ENCODE assay signal across 16 cellular contexts in the genomic region with DNA sequence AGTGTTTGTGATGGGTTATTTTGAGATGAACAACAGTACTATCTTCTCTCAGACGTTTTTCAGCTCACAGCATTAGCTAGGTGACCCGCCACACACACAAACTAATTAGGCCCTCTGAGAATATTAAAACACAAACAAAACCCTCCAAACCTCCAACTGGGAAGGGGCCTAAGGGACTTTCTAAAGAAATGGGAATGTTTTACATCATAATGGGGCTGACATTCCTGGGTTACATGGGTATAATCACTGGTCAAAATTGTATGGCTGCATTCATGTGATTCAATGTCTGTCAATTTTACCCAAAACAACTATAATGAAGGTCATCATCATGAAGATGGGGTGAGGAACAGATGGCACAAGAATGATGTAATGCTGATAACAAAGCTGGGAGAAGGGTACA. TPM values are rescaled to one million over a fixed set of nuclear protein-coding genes. Genes with fewer than 3 reads are reported as not detected.
DNase-seq lines count a peak whose midpoint lies in the region; TF ChIP-seq lines count a peak whose summit lies in the region.
"Had no signal": no experiment of that assay in that cellular context is flagged by ENCODE, and none has a peak within 500 bp of the region (broad histone marks: within the 10 kb centered on the region; RNA-seq: fewer than 3 reads in every experiment).

No MANE protein-coding gene starts in this region.

- H4K91ac ChIP-seq in H9 (ENCODE audit: insufficient read length, low read depth, low read length), result no peak overlapping the region

- no peak overlapping the region for H2BK20ac ChIP-seq in H9 (ENCODE audit: low read depth, low read length, poor library complexity, severe bottlenecking)

- H3K4me1 ChIP-seq in H9 (ENCODE audit: insufficient read depth, low read length), result peaks cover 2% of the 10 kb centered on the region; the same call in 1 of the 2 replicates

- H3K4me2 ChIP-seq in H9 (ENCODE audit: insufficient read depth, insufficient read length, low read length), result peak overlapping the region; percentile 1

- H3K9me3 ChIP-seq in H9 (ENCODE audit: control insufficient read depth, low read depth, low read length), result no peaks in the 10 kb centered on the region

- H3K36me3 Mint-ChIP-seq in H9 (ENCODE audit: insufficient read depth in 1 of 3, low read depth in 3 of 3), result peaks cover 30 to 52% (median 47%) of the 10 kb centered on the region in 3 experiments
- peaks cover 62% of the 10 kb centered on the region for H3K36me3 Mint-ChIP-seq in activated naive CD8-positive, alpha-beta T cell treated with anti-CD3 and anti-CD28 coated beads for 36 hours

- H3K23ac ChIP-seq in H9 (ENCODE audit: insufficient read length, low read depth, low read length), result no peak overlapping the region

- H2BK120ac ChIP-seq in H9 (ENCODE audit: low read depth, low read length, poor library complexity, severe bottlenecking), result no peak overlapping the region

- H3K4ac ChIP-seq in H9 (ENCODE audit: low read depth, low read length), result no peak overlapping the region

- no peak overlapping the region for H4K5ac ChIP-seq in H9 (ENCODE audit: insufficient read length, low read depth, low read length)

- no peak overlapping the region for H4K8ac ChIP-seq in H9 (replicated peaks; ENCODE audit: insufficient read length, low read depth, low read length)

- no peak overlapping the region for H3K14ac ChIP-seq in H9 (ENCODE audit: insufficient read depth, low read length)

- peak overlapping the region; percentile 75 for H3K27ac ChIP-seq in H9 (ENCODE audit: insufficient read length, low read depth, low read length)

- peak overlapping the region; percentile 26 to 51; a peak in 3 of 5 replicates for H3K4me3 Mint-ChIP-seq in H9
- H3K4me3 Mint-ChIP-seq in activated naive CD8-positive, alpha-beta T cell treated with anti-CD3 and anti-CD28 coated beads for 36 hours, result no peak overlapping the region
- H3K4me3 Mint-ChIP-seq: IgD-negative memory B cell had no signal

- no peak overlapping the region for H2BK15ac ChIP-seq in H9 (ENCODE audit: low read depth, low read length)

- no peak for TF ChIP-seq CTCF in H9 (conservative IDR thresholded peaks at IDR 0.05)

- peak; percentile 65 for DNase-seq in ELF-1 (ENCODE audit: low read depth, low spot score)
- no peak for DNase-seq in H9
- peak; percentile 46 for DNase-seq in astrocyte of the hippocampus (ENCODE audit: low read depth, low spot score)
- peak; percentile 30 for DNase-seq in iPS-NIHi11 (ENCODE audit: low spot score)
- DNase-seq in globus pallidus (ENCODE audit: low spot score), result no peak
- DNase-seq in activated naive CD8-positive, alpha-beta T cell treated with anti-CD3 and anti-CD28 coated beads for 36 hours, result no peak
- no peak for DNase-seq in AG08396 (ENCODE audit: low spot score)
- no peak for DNase-seq in stimulated activated naive CD4-positive, alpha-beta T cell (lab: John Stamatoyannopoulos, UW)
- DNase-seq: DMS79; NCI-H1105 treated with DMSO at 0.1 percent for 48 hours; NCI-H187; NCI-H446; NK-92 treated with Interleukin-12 subunit alpha and Interleukin-12 subunit beta, amount 100 ng/mL, for 24 hours; OCI-M1; SIG-M5 had no signal

- H2BK12ac ChIP-seq in H9 (ENCODE audit: insufficient read length, low read depth, low read length), result no peak overlapping the region

- no peaks in the 10 kb centered on the region for H3K27me3 ChIP-seq in H9 (ENCODE audit: insufficient read depth, low read length)

- H3K18ac ChIP-seq in H9 (ENCODE audit: insufficient read length, low read depth, low read length), result no peak overlapping the region

- H3K79me1 ChIP-seq in H9 (ENCODE audit: insufficient read depth, low read depth, low read length, poor library complexity, severe bottlenecking), result no peaks in the 10 kb centered on the region

- no CpG with 5 or more reads among the region's 2 CpGs for WGBS in H9 (ENCODE audit: extremely low coverage, insufficient read length, low lambda C conversion rate)

- no peak overlapping the region for H2BK5ac ChIP-seq in H9 (ENCODE audit: insufficient read length, low read length)

- H4K20me1 ChIP-seq in H9 (ENCODE audit: control insufficient read depth, insufficient read depth, insufficient read length), result no peaks in the 10 kb centered on the region

- H2AK5ac ChIP-seq in H9 (ENCODE audit: insufficient read length, low read length), result no peak overlapping the region

- H3K56ac ChIP-seq in H9 (ENCODE audit: insufficient read length, low read depth, low read length), result no peak overlapping the region

- no peak overlapping the region for H3T11ph ChIP-seq in H9 (ENCODE audit: low read length)

- no peaks in the 10 kb centered on the region for H3K23me2 ChIP-seq in H9 (ENCODE audit: insufficient read length, low read depth, low read length, poor library complexity, severe bottlenecking)

- no peak overlapping the region for H2AFZ ChIP-seq in H9 (ENCODE audit: low read length)

- peak overlapping the region; percentile 78 to 99 (median 98) for H3K27ac Mint-ChIP-seq in H9
- no peak overlapping the region for H3K27ac Mint-ChIP-seq in activated naive CD8-positive, alpha-beta T cell treated with anti-CD3 and anti-CD28 coated beads for 36 hours

- H3K27me3 Mint-ChIP-seq in H9 (ENCODE audit: low read depth), result no peaks in the 10 kb centered on the region
- no peaks in the 10 kb centered on the region for H3K27me3 Mint-ChIP-seq in activated naive CD8-positive, alpha-beta T cell treated with anti-CD3 and anti-CD28 coated beads for 36 hours
- H3K27me3 Mint-ChIP-seq: IgD-negative memory B cell had no signal

- peaks cover 4 to 8% of the 10 kb centered on the region in 2 experiments; a peak in 4 of 5 replicates for H3K9me3 Mint-ChIP-seq in H9
- H3K9me3 Mint-ChIP-seq in activated naive CD8-positive, alpha-beta T cell treated with anti-CD3 and anti-CD28 coated beads for 36 hours, result peaks cover 3% of the 10 kb centered on the region
- H3K9me3 Mint-ChIP-seq: IgD-negative memory B cell had no signal

- no peaks in the 10 kb centered on the region for H3K79me2 ChIP-seq in H9 (ENCODE audit: insufficient read depth, low read length)

- no peak overlapping the region for H3K9ac ChIP-seq in H9 (ENCODE audit: extremely low read depth, insufficient read length, low read length)

- H3K4me1 Mint-ChIP-seq in H9, result peaks cover 59 to 72% of the 10 kb centered on the region in 2 experiments
- peaks cover 9% of the 10 kb centered on the region for H3K4me1 Mint-ChIP-seq in activated naive CD8-positive, alpha-beta T cell treated with anti-CD3 and anti-CD28 coated beads for 36 hours

RNA-seq across cellular contexts. Expression of gene SPTLC1, which starts 59.6 kb away (rescaled TPM):
- 70.5 and 73.5 TPM in 2 replicates for total RNA-seq in H9 (2021)
- total RNA-seq in activated naive CD8-positive, alpha-beta T cell treated with anti-CD3 and anti-CD28 coated beads for 36 hours, result 10 to 100 TPM; 49.1 to 54.5 TPM

Comparison
In these comparisons a context has a peak if more than half of its experiments do, and no peak if none do; other contexts are left out.
1. DNase-seq: peak in ELF-1 (single experiment), astrocyte of the hippocampus (single experiment) and iPS-NIHi11 (single experiment); none in H9 (single experiment), globus pallidus (single experiment), activated naive CD8-positive, alpha-beta T cell treated with anti-CD3 and anti-CD28 coated beads for 36 hours (single experiment), AG08396 (single experiment) and stimulated activated naive CD4-positive, alpha-beta T cell (0 of 6).